8 cellular contexts compared by ENCODE assay signal in genomic region chr15:56242576-56243116, GRCh38. TPM values are rescaled to one million over a fixed set of nuclear protein-coding genes. Genes with fewer than 3 reads are reported as not detected.
DNase-seq lines count a peak whose midpoint lies in the region; ATAC-seq and TF ChIP-seq lines count a peak whose summit lies in the region.

No MANE protein-coding gene starts in this region.

- H3K27ac ChIP-seq in muscle layer of duodenum (ENCODE audit: low read length) = peak overlapping the region; percentile 49

- peaks cover 13 to 30% of the 10 kb centered on the region in 2 donors for H3K4me1 ChIP-seq in muscle layer of duodenum (ENCODE audit: control insufficient read depth in 1 of 2, insufficient read depth in 2 of 2, low read length in 2 of 2)

- DNase-seq in GM10266 (ENCODE audit: extremely low spot score) = peak; percentile 17
- DNase-seq in NCI-H146 treated with DMSO at 0.1 percent for 48 hours (lab: John Stamatoyannopoulos, UW; ENCODE audit: unreplicated experiment) = peak; percentile 35
- DNase-seq in cerebellum (ENCODE audit: low spot score) = peak; percentile 15
- no peak for DNase-seq in NCI-H2227 treated with DMSO at 0.1 percent for 48 hours (lab: John Stamatoyannopoulos, UW)

- no peaks in the 10 kb centered on the region for H3K36me3 ChIP-seq in muscle layer of duodenum (ENCODE audit: control insufficient read depth in 1 of 2, insufficient read depth in 2 of 2, low read length in 2 of 2)

- no peaks in the 10 kb centered on the region for H3K27me3 ChIP-seq in muscle layer of duodenum (ENCODE audit: low read depth, low read length)

- H3K9me3 ChIP-seq in muscle layer of duodenum (ENCODE audit: control insufficient read depth in 1 of 2, low read length in 2 of 2) = no peaks in the 10 kb centered on the region

- ATAC-seq in HG02610 (IDR thresholded peaks at IDR 0.05; ENCODE audit: unreplicated experiment) (no peak), GM19351 (IDR thresholded peaks at IDR 0.05; ENCODE audit: unreplicated experiment) (no peak), HG03175 (IDR thresholded peaks at IDR 0.05; ENCODE audit: unreplicated experiment) (no peak)

- no peak for TF ChIP-seq CTCF in GM10266 (IDR thresholded peaks at IDR 0.05; ENCODE audit: control insufficient read depth, insufficient read depth, low read depth, missing control alignments)

- H3K4me3 ChIP-seq in muscle layer of duodenum (ENCODE audit: low read depth in 1 of 2, low read length in 2 of 2) = peak overlapping the region; percentile 74 to 76

RNA-seq across cellular contexts. Expression of gene RFX7, which starts 1.0 kb away (rescaled TPM):
- 25.7 TPM for total RNA-seq in cerebellum
